Comparison of ENCODE assay signal across 1 cellular context in genomic region chr9:94937214-94937903, GRCh38.
TF ChIP-seq lines count a peak whose summit lies in the region.

No MANE protein-coding gene starts in this region.

TF ChIP-seq in SK-N-SH treated with all-trans-retinoic acid at 6 μM for 48 hours, 23 proteins besides CTCF, POLR2A, EP300 and RAD21 (continued from another document):
- TF ChIP-seq POU6F1 (CRISPR knock-in tag; IDR thresholded peaks at IDR 0.05; ENCODE audit: borderline replicate concordance, low read depth), result no peak
